In the genomic region with DNA sequence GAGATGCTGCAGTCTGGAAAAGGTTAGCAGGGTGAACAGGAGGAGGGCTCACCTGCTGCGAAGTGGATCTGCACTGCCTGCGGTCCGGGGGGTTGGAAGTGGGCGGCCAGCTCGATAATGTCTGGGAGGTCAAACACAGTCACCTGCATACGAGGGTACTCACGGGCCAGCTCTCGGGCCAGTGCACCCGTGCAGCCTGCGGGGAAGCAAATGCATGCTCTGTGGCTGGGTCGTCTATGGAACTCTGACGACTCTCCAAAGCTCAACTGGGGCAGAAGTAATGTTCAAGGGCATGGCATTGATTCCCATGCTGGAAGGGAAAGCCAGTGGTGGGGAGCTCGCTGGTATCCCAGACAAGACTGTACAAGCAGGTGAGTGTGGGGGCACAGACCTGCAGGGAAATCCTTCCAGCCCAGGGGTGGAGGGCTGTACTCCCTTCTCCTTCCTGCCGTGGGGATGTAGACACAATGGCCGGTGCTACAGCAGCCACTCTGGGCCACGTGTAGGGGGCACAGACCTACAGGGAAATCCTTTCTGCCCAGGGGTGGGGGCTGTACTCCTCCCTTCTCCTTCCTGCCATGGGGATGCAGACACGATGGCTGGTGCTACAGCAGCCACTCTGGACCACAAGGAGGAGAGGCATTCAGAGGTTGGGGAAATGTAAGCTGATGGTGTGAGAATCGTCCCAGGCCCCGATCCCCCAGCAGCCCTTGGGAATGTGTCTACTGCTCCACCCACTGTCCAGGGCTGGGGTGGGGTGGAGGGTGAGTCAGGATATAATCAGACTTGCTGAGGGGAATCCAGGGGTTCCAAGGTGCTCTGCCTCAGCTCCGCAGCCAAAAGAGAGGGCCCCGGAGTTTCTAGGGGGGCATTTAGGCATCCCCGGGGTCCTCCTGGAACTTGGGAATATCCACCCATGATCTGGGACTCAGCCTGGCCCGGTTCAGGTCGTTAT, we compare ENCODE assay signal across 1 cellular context.
TF ChIP-seq lines count a peak whose summit lies in the region.

No MANE protein-coding gene starts in this region.

TF ChIP-seq in SK-N-SH treated with all-trans-retinoic acid at 6 μM for 48 hours, 23 proteins besides CTCF, POLR2A, EP300 and RAD21 (continued from another document):
- TF ChIP-seq, protein P1, sequence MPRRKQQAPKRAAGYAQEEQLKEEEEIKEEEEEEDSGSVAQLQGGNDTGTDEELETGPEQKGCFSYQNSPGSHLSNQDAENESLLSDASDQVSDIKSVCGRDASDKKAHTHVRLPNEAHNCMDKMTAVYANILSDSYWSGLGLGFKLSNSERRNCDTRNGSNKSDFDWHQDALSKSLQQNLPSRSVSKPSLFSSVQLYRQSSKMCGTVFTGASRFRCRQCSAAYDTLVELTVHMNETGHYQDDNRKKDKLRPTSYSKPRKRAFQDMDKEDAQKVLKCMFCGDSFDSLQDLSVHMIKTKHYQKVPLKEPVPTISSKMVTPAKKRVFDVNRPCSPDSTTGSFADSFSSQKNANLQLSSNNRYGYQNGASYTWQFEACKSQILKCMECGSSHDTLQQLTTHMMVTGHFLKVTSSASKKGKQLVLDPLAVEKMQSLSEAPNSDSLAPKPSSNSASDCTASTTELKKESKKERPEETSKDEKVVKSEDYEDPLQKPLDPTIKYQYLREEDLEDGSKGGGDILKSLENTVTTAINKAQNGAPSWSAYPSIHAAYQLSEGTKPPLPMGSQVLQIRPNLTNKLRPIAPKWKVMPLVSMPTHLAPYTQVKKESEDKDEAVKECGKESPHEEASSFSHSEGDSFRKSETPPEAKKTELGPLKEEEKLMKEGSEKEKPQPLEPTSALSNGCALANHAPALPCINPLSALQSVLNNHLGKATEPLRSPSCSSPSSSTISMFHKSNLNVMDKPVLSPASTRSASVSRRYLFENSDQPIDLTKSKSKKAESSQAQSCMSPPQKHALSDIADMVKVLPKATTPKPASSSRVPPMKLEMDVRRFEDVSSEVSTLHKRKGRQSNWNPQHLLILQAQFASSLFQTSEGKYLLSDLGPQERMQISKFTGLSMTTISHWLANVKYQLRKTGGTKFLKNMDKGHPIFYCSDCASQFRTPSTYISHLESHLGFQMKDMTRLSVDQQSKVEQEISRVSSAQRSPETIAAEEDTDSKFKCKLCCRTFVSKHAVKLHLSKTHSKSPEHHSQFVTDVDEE (CRISPR knock-in tag; IDR thresholded peaks at IDR 0.05), result no peak
- TF ChIP-seq GLIS3 (CRISPR knock-in tag; IDR thresholded peaks at IDR 0.05) (no peak), RARB (CRISPR knock-in tag; IDR thresholded peaks at IDR 0.05) (no peak), ZNF8 (CRISPR knock-in tag; IDR thresholded peaks at IDR 0.05) (no peak)
- TF ChIP-seq, protein P2, sequence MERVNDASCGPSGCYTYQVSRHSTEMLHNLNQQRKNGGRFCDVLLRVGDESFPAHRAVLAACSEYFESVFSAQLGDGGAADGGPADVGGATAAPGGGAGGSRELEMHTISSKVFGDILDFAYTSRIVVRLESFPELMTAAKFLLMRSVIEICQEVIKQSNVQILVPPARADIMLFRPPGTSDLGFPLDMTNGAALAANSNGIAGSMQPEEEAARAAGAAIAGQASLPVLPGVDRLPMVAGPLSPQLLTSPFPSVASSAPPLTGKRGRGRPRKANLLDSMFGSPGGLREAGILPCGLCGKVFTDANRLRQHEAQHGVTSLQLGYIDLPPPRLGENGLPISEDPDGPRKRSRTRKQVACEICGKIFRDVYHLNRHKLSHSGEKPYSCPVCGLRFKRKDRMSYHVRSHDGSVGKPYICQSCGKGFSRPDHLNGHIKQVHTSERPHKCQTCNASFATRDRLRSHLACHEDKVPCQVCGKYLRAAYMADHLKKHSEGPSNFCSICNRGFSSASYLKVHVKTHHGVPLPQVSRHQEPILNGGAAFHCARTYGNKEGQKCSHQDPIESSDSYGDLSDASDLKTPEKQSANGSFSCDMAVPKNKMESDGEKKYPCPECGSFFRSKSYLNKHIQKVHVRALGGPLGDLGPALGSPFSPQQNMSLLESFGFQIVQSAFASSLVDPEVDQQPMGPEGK (CRISPR knock-in tag; IDR thresholded peaks at IDR 0.05; ENCODE audit: borderline replicate concordance), result no peak
TF ChIP-seq in SK-N-SH treated with all-trans-retinoic acid at 6 μM for 48 hours: peak in this region for 0.
